2 cellular contexts compared by ENCODE assay signal in genomic region chr17:44079877-44080821, GRCh38.
TF ChIP-seq lines count a peak whose summit lies in the region.

No MANE protein-coding gene starts in this region.

TF ChIP-seq in SK-N-SH, 30 proteins besides CTCF, POLR2A, EP300 and RAD21 (continued from another document):
- TF ChIP-seq, protein P1, sequence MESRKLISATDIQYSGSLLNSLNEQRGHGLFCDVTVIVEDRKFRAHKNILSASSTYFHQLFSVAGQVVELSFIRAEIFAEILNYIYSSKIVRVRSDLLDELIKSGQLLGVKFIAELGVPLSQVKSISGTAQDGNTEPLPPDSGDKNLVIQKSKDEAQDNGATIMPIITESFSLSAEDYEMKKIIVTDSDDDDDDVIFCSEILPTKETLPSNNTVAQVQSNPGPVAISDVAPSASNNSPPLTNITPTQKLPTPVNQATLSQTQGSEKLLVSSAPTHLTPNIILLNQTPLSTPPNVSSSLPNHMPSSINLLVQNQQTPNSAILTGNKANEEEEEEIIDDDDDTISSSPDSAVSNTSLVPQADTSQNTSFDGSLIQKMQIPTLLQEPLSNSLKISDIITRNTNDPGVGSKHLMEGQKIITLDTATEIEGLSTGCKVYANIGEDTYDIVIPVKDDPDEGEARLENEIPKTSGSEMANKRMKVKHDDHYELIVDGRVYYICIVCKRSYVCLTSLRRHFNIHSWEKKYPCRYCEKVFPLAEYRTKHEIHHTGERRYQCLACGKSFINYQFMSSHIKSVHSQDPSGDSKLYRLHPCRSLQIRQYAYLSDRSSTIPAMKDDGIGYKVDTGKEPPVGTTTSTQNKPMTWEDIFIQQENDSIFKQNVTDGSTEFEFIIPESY (IDR thresholded peaks at IDR 0.05; ENCODE audit: borderline replicate concordance, low read depth): no peak
- TF ChIP-seq NFIC (IDR thresholded peaks at IDR 0.05; ENCODE audit: borderline replicate concordance) (no peak), EZH2phosphoT487 (IDR thresholded peaks at IDR 0.05; ENCODE audit: borderline replicate concordance, low read depth) (no peak), SMC3 (IDR thresholded peaks at IDR 0.05; ENCODE audit: low read depth, low read length) (no peak), CHD2 (IDR thresholded peaks at IDR 0.05; ENCODE audit: low read length, partially characterized antibody) (no peak), GABPA (IDR thresholded peaks at IDR 0.05; ENCODE audit: low read depth) (no peak), GATA2 (CRISPR knock-in tag; IDR thresholded peaks at IDR 0.05) (no peak), RCOR1 (IDR thresholded peaks at IDR 0.05; ENCODE audit: low read length) (no peak), POLR2AphosphoS5 (IDR thresholded peaks at IDR 0.05; ENCODE audit: low read depth, low read length) (no peak), FOXM1 (IDR thresholded peaks at IDR 0.05; ENCODE audit: low read depth) (no peak), MXI1 (IDR thresholded peaks at IDR 0.05; ENCODE audit: low read depth, low read length) (no peak), RXRA (IDR thresholded peaks at IDR 0.05; ENCODE audit: borderline replicate concordance, low read depth) (no peak), TCF12 (IDR thresholded peaks at IDR 0.05) (no peak), MAX (IDR thresholded peaks at IDR 0.05; ENCODE audit: low read depth) (no peak), JUND (IDR thresholded peaks at IDR 0.05) (no peak), YY1 (IDR thresholded peaks at IDR 0.05; ENCODE audit: low read depth) (no peak)
- TF ChIP-seq, protein P2, sequence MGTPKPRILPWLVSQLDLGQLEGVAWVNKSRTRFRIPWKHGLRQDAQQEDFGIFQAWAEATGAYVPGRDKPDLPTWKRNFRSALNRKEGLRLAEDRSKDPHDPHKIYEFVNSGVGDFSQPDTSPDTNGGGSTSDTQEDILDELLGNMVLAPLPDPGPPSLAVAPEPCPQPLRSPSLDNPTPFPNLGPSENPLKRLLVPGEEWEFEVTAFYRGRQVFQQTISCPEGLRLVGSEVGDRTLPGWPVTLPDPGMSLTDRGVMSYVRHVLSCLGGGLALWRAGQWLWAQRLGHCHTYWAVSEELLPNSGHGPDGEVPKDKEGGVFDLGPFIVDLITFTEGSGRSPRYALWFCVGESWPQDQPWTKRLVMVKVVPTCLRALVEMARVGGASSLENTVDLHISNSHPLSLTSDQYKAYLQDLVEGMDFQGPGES (IDR thresholded peaks at IDR 0.05; ENCODE audit: low read depth, low read length): no peak

TF ChIP-seq in SK-N-SH treated with all-trans-retinoic acid at 6 μM for 48 hours, 23 proteins besides CTCF, POLR2A, EP300 and RAD21 (continued from another document):
- no peak for TF ChIP-seq POU6F1 (CRISPR knock-in tag; IDR thresholded peaks at IDR 0.05; ENCODE audit: borderline replicate concordance, low read depth)
- TF ChIP-seq ZNF70 (CRISPR knock-in tag; IDR thresholded peaks at IDR 0.05): no peak
- TF ChIP-seq, protein P3, sequence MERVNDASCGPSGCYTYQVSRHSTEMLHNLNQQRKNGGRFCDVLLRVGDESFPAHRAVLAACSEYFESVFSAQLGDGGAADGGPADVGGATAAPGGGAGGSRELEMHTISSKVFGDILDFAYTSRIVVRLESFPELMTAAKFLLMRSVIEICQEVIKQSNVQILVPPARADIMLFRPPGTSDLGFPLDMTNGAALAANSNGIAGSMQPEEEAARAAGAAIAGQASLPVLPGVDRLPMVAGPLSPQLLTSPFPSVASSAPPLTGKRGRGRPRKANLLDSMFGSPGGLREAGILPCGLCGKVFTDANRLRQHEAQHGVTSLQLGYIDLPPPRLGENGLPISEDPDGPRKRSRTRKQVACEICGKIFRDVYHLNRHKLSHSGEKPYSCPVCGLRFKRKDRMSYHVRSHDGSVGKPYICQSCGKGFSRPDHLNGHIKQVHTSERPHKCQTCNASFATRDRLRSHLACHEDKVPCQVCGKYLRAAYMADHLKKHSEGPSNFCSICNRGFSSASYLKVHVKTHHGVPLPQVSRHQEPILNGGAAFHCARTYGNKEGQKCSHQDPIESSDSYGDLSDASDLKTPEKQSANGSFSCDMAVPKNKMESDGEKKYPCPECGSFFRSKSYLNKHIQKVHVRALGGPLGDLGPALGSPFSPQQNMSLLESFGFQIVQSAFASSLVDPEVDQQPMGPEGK (CRISPR knock-in tag; IDR thresholded peaks at IDR 0.05; ENCODE audit: borderline replicate concordance): no peak
- no peak for TF ChIP-seq BACH2 (CRISPR knock-in tag; IDR thresholded peaks at IDR 0.05; ENCODE audit: borderline replicate concordance)
- TF ChIP-seq, protein P4, sequence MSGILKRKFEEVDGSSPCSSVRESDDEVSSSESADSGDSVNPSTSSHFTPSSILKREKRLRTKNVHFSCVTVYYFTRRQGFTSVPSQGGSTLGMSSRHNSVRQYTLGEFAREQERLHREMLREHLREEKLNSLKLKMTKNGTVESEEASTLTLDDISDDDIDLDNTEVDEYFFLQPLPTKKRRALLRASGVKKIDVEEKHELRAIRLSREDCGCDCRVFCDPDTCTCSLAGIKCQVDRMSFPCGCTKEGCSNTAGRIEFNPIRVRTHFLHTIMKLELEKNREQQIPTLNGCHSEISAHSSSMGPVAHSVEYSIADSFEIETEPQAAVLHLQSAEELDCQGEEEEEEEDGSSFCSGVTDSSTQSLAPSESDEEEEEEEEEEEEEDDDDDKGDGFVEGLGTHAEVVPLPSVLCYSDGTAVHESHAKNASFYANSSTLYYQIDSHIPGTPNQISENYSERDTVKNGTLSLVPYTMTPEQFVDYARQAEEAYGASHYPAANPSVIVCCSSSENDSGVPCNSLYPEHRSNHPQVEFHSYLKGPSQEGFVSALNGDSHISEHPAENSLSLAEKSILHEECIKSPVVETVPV (CRISPR knock-in tag; IDR thresholded peaks at IDR 0.05): no peak
- no peak for TF ChIP-seq TCF4 (CRISPR knock-in tag; IDR thresholded peaks at IDR 0.05; ENCODE audit: borderline replicate concordance)
